8 cellular contexts compared by ENCODE assay signal in the genomic region with DNA sequence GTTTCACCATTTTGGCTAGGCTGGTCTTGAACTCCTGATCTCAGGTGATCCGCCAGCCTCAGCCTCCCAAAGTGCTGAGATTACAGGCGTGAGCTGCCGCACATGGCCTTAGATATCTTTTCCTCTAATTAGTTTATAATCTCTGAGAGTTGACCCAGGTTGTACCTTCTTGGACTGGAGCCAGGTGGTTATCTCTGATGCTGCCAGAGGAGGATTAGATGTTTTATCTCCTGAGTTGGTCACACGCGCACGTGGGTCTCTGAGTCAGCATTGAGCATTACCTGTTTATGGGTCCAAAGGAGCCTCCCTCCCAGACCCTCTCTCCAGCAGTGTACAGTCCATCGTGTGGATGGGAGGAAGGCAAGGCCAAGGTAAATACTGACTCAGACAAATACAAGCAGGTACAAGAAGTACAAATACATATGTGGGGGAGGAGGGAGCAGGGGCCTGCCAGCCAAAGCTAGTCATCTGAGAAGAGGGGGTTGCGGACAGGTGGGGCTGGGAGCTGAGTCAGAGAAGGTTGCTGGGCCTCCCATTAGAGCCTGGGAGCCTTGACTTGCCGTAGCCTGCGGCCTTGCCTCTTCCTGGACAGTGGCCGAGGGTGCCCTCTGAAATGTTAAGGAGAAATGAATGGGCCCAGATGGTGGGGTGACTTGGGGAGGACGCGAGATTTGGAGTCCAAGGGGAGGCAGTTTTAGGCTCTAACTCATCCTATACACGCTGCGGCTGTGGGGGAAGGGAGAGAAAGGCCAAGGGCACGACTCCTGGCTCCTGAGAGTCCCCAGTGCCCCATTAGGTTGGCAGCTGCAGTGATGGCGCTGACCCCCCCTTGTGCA. TPM values are rescaled to one million over a fixed set of nuclear protein-coding genes. Genes with fewer than 3 reads are reported as not detected.
DNase-seq lines count a peak whose midpoint lies in the region; ATAC-seq and TF ChIP-seq lines count a peak whose summit lies in the region.

No MANE protein-coding gene starts in this region.

- intact Hi-C loops in uterus (cut with DNase I; ENCODE audit: low total_unique reads): no loop called here

- DNase-seq in stimulated activated CD4-positive, alpha-beta T cell treated with anti-CD3 and anti-CD28 coated beads, Interleukin-4, amount 100 ng/mL, for 1 hour: peak; percentile 47
- no peak for DNase-seq in stimulated activated CD4-positive, alpha-beta T cell treated with anti-CD3 and anti-CD28 coated beads, Interleukin-2, amount 100 ng/mL, for 24 hours
- DNase-seq in amniotic epithelial cell (ENCODE audit: low read depth): peak; percentile 72
- DNase-seq in lung (ENCODE audit: low spot score): peak; percentile 85
- DNase-seq in uterus: peak in 1 of 2 donors; percentile 70
- no peak for DNase-seq in T1000 (lab: John Stamatoyannopoulos, UW)
- no peak for DNase-seq in ecto neural progenitor cell (ENCODE audit: low spot score)

- H3K27me3 ChIP-seq in lung (ENCODE audit: control insufficient read depth, insufficient read depth) (no peaks in the 10 kb centered on the region), uterus (no peaks in the 10 kb centered on the region)

- no peak for TF ChIP-seq CTCF in lung (IDR thresholded peaks at IDR 0.05; ENCODE audit: control extremely low read depth, extremely low read depth)
- TF ChIP-seq CTCF in uterus (IDR thresholded peaks at IDR 0.05): no peak

- WGBS in lung, 2 donors: 75 to 89% methylated on average over 17 of the region's 17 CpGs

- ATAC-seq in lung (ENCODE audit: insufficient read depth, low FRiP score): peak; percentile 81
- ATAC-seq in GM19467 (IDR thresholded peaks at IDR 0.05; ENCODE audit: unreplicated experiment): no peak

- TF ChIP-seq POLR2A in uterus (IDR thresholded peaks at IDR 0.05): no peak

- peaks cover 21 to 31% of the 10 kb centered on the region in 2 donors for H3K4me1 ChIP-seq in lung (ENCODE audit: control insufficient read depth in 2 of 2, insufficient read depth in 2 of 2, low read length in 2 of 2)
- peaks cover 20 to 33% of the 10 kb centered on the region in 2 donors for H3K4me1 ChIP-seq in uterus

- H3K36me3 ChIP-seq in lung (ENCODE audit: control insufficient read depth in 2 of 2, insufficient read depth in 2 of 2, low read length in 2 of 2) (no peaks in the 10 kb centered on the region), uterus (no peaks in the 10 kb centered on the region)

- H3K4me3 ChIP-seq in lung (no peak overlapping the region), uterus (no peak overlapping the region)

- H3K9me3 ChIP-seq in lung (ENCODE audit: control insufficient read depth in 2 of 2, insufficient read depth in 1 of 2, low read length in 1 of 2) (no peaks in the 10 kb centered on the region), uterus (no peaks in the 10 kb centered on the region)

- H3K27ac ChIP-seq in lung (ENCODE audit: low read depth in 1 of 2, low read length in 1 of 2) (peak overlapping the region; percentile 89 to 96), uterus (peak overlapping the region; percentile 93 to 99)

RNA-seq across cellular contexts. Expression of a gene that starts 13.1 kb away (rescaled TPM):
- 10 to 100 TPM; 33.2 to 79.7 TPM for total RNA-seq in lung
- 10 to 100 TPM; 12.3 to 30.8 TPM for polyA plus RNA-seq in lung
- 10 to 100 TPM in 3 of 4 donors, 1 to 10 TPM in 1; 9.7 to 28.2 (median 17.1) TPM for total RNA-seq in uterus

Comparison
In these comparisons a context has a peak if more than half of its experiments do, and no peak if none do; other contexts are left out.
1. DNase-seq: peak in stimulated activated CD4-positive, alpha-beta T cell treated with anti-CD3 and anti-CD28 coated beads, Interleukin-4, amount 100 ng/mL, for 1 hour (single experiment), amniotic epithelial cell (single experiment) and lung (single experiment); none in stimulated activated CD4-positive, alpha-beta T cell treated with anti-CD3 and anti-CD28 coated beads, Interleukin-2, amount 100 ng/mL, for 24 hours (0 of 2), T1000 (single experiment) and ecto neural progenitor cell (single experiment).